39 cellular contexts compared by ENCODE assay signal in genomic region chr6:134187751-134188150, GRCh38.
"Had no signal": no experiment of that assay in that cellular context is flagged by ENCODE, and none has a peak within 500 bp of the region (broad histone marks: within the 10 kb centered on the region; RNA-seq: fewer than 3 reads in every experiment).

No MANE protein-coding gene starts in this region.

- H3K4me1 ChIP-seq: ascending aorta had no signal

- H3K9me3 Mint-ChIP-seq: activated CD4-positive, alpha-beta memory T cell treated with anti-CD3 and anti-CD28 coated beads, Interleukin-2, amount 10 ng/mL, durations not matched to agents 7 days and 5 days; activated CD4-positive, alpha-beta T cell treated with anti-CD3 and anti-CD28 coated beads, Interleukin-2, amount 10 ng/mL, durations not matched to agents 7 days and 5 days; activated naive CD4-positive, alpha-beta T cell treated with anti-CD3 and anti-CD28 coated beads, Interleukin-2, amount 10 ng/mL, durations not matched to agents 7 days and 5 days; activated naive CD4-positive, alpha-beta T cell treated with anti-CD3 and anti-CD28 coated beads, Interleukin-2, amount 50 U/mL, for 24 hours; activated naive CD8-positive, alpha-beta T cell treated with anti-CD3 and anti-CD28 coated beads, Interleukin-2, amount 50 U/mL, for 24 hours; activated T-cell treated with anti-CD3 and anti-CD28 coated beads, Interleukin-2, amount 50 U/mL, for 24 hours; activated T-cell treated with anti-CD3 and anti-CD28 coated beads, Interleukin-2, amount 50 U/mL, for 72 hours; activated T-helper 1 cell treated with anti-CD3 and anti-CD28 coated beads, Interleukin-12 subunit alpha, Interleukin-12 subunit beta, Interleukin-2, Interleukin-4 antibody, amounts not matched to agents 30 ng/mL and 10 ng/mL and 1 ng/mL, durations not matched to agents 14 hours and 24 hours and 36 hours; activated T-helper 2 cell treated with anti-CD3 and anti-CD28 coated beads, Interferon-gamma antibody, Interleukin-2, Interleukin-4, amounts not matched to agents 10 μg/mL and 5 μg/mL and 100 μg/mL, durations not matched to agents 14 hours and 24 hours and 36 hours; brain; central memory CD8-positive, alpha-beta T cell; T-helper 1 cell treated with Interleukin-12 subunit alpha and Interleukin-12 subunit beta and Interleukin-4 antibody, amounts not matched to agents 30 μg/mL and 1 μg/mL, for 36 hours; T-helper 2 cell treated with Interferon-gamma antibody and Interleukin-4, amounts not matched to agents 5 μg/mL and 100 μg/mL, for 36 hours had no signal

- H3K27me3 ChIP-seq: ascending aorta, cardiac muscle cell had no signal

- H3K9me3 ChIP-seq: ascending aorta had no signal

- H3K27ac Mint-ChIP-seq: activated CD4-positive, alpha-beta memory T cell treated with anti-CD3 and anti-CD28 coated beads, Interleukin-2, amount 10 ng/mL, durations not matched to agents 7 days and 5 days; activated CD4-positive, alpha-beta T cell treated with anti-CD3 and anti-CD28 coated beads for 36 hours; activated CD4-positive, alpha-beta T cell treated with anti-CD3 and anti-CD28 coated beads, Interleukin-2, amount 10 ng/mL, durations not matched to agents 7 days and 5 days; activated CD8-positive, alpha-beta memory T cell treated with anti-CD3 and anti-CD28 coated beads, Interleukin-2, amount 10 ng/mL, durations not matched to agents 7 days and 5 days; activated CD8-positive, alpha-beta T cell treated with anti-CD3 and anti-CD28 coated beads, Interleukin-2, amount 10 ng/mL, durations not matched to agents 7 days and 5 days; activated naive CD4-positive, alpha-beta T cell treated with anti-CD3 and anti-CD28 coated beads, Interleukin-2, amount 10 ng/mL, durations not matched to agents 7 days and 5 days; activated naive CD4-positive, alpha-beta T cell treated with anti-CD3 and anti-CD28 coated beads, Interleukin-2, amount 50 U/mL, for 24 hours; activated naive CD8-positive, alpha-beta T cell; activated naive CD8-positive, alpha-beta T cell treated with anti-CD3 and anti-CD28 coated beads, Interleukin-2, amount 10 ng/mL, durations not matched to agents 7 days and 5 days; activated naive CD8-positive, alpha-beta T cell treated with anti-CD3 and anti-CD28 coated beads, Interleukin-2, amount 50 U/mL, for 24 hours; activated T-cell treated with anti-CD3 and anti-CD28 coated beads, Interleukin-2, amount 50 U/mL, for 24 hours; activated T-cell treated with anti-CD3 and anti-CD28 coated beads, Interleukin-2, amount 50 U/mL, for 72 hours; activated T-helper 1 cell treated with anti-CD3 and anti-CD28 coated beads, Interleukin-12 subunit alpha, Interleukin-12 subunit beta, Interleukin-2, Interleukin-4 antibody, amounts not matched to agents 30 ng/mL and 10 ng/mL and 1 ng/mL, durations not matched to agents 14 hours and 24 hours and 36 hours; activated T-helper 2 cell treated with anti-CD3 and anti-CD28 coated beads, Interferon-gamma antibody, Interleukin-2, Interleukin-4, amounts not matched to agents 10 μg/mL and 5 μg/mL and 100 μg/mL, durations not matched to agents 14 hours and 24 hours and 36 hours; brain; T-helper 1 cell treated with Interleukin-12 subunit alpha and Interleukin-12 subunit beta and Interleukin-4 antibody, amounts not matched to agents 30 μg/mL and 1 μg/mL, for 36 hours; T-helper 2 cell treated with Interferon-gamma antibody and Interleukin-4, amounts not matched to agents 5 μg/mL and 100 μg/mL, for 36 hours had no signal

- H3K36me3 ChIP-seq: ascending aorta, cardiac muscle cell had no signal

- DNase-seq: activated CD4-positive, alpha-beta memory T cell treated with anti-CD3 and anti-CD28 coated beads, Interleukin-2, amount 10 ng/mL, durations not matched to agents 7 days and 5 days; activated CD4-positive, alpha-beta T cell treated with anti-CD3 and anti-CD28 coated beads for 1 hour; activated CD4-positive, alpha-beta T cell treated with anti-CD3 and anti-CD28 coated beads for 36 hours; activated CD4-positive, alpha-beta T cell treated with anti-CD3 and anti-CD28 coated beads for 48 hours; activated CD4-positive, alpha-beta T cell treated with anti-CD3 and anti-CD28 coated beads, Interleukin-2, amount 10 ng/mL, durations not matched to agents 7 days and 5 days; activated CD4-positive, alpha-beta T cell treated with anti-CD3 and anti-CD28 coated beads, Interleukin-2, amount 50 U/mL, for 48 hours; activated CD4-positive, CD25-positive, alpha-beta regulatory T cell; activated CD8-positive, alpha-beta memory T cell treated with anti-CD3 and anti-CD28 coated beads for 24 hours; activated CD8-positive, alpha-beta memory T cell treated with anti-CD3 and anti-CD28 coated beads, Interleukin-2, amount 10 ng/mL, durations not matched to agents 7 days and 5 days; activated CD8-positive, alpha-beta memory T cell treated with anti-CD3 and anti-CD28 coated beads, Interleukin-2, amount 50 U/mL, for 48 hours; activated CD8-positive, alpha-beta T cell treated with anti-CD3 and anti-CD28 coated beads, Interleukin-2, amount 10 ng/mL, durations not matched to agents 7 days and 5 days; activated effector memory CD4-positive, alpha-beta T cell treated with Interleukin-2 at 50 U/mL for 16 hours; activated gamma-delta T cell; activated naive CD4-positive, alpha-beta T cell treated with anti-CD3 and anti-CD28 coated beads, Interleukin-2, amount 10 ng/mL, durations not matched to agents 7 days and 5 days; activated naive CD4-positive, alpha-beta T cell treated with Interleukin-2 at 50 U/mL for 16 hours; activated naive CD8-positive, alpha-beta T cell treated with anti-CD3 and anti-CD28 coated beads, Interleukin-2, amount 10 ng/mL, durations not matched to agents 7 days and 5 days; activated naive CD8-positive, alpha-beta T cell treated with anti-CD3 and anti-CD28 coated beads, Interleukin-2, amount 50 U/mL, for 24 hours; activated T-cell treated with anti-CD3 and anti-CD28 coated beads, Interleukin-2, amount 50 U/mL, for 24 hours; activated T-cell treated with anti-CD3 and anti-CD28 coated beads, Interleukin-2, amount 50 U/mL, for 72 hours; amygdala; anterior cingulate cortex; SW 1271; T-helper 1 cell; T-helper 2 cell; T-helper 9 cell had no signal

- FAIRE-seq: bronchial epithelial cell, TTC549 had no signal

- H3K4me3 ChIP-seq: ascending aorta, cardiac muscle cell had no signal

- H3K4me3 Mint-ChIP-seq: activated CD4-positive, alpha-beta memory T cell treated with anti-CD3 and anti-CD28 coated beads, Interleukin-2, amount 10 ng/mL, durations not matched to agents 7 days and 5 days; activated CD4-positive, alpha-beta T cell treated with anti-CD3 and anti-CD28 coated beads for 36 hours; activated CD4-positive, alpha-beta T cell treated with anti-CD3 and anti-CD28 coated beads, Interleukin-2, amount 10 ng/mL, durations not matched to agents 7 days and 5 days; activated CD8-positive, alpha-beta memory T cell treated with anti-CD3 and anti-CD28 coated beads, Interleukin-2, amount 10 ng/mL, durations not matched to agents 7 days and 5 days; activated CD8-positive, alpha-beta T cell treated with anti-CD3 and anti-CD28 coated beads, Interleukin-2, amount 10 ng/mL, durations not matched to agents 7 days and 5 days; activated naive CD4-positive, alpha-beta T cell treated with anti-CD3 and anti-CD28 coated beads, Interleukin-2, amount 10 ng/mL, durations not matched to agents 7 days and 5 days; activated naive CD4-positive, alpha-beta T cell treated with anti-CD3 and anti-CD28 coated beads, Interleukin-2, amount 50 U/mL, for 24 hours; activated naive CD8-positive, alpha-beta T cell; activated naive CD8-positive, alpha-beta T cell treated with anti-CD3 and anti-CD28 coated beads, Interleukin-2, amount 10 ng/mL, durations not matched to agents 7 days and 5 days; activated naive CD8-positive, alpha-beta T cell treated with anti-CD3 and anti-CD28 coated beads, Interleukin-2, amount 50 U/mL, for 24 hours; activated T-cell treated with anti-CD3 and anti-CD28 coated beads, Interleukin-2, amount 50 U/mL, for 24 hours; activated T-cell treated with anti-CD3 and anti-CD28 coated beads, Interleukin-2, amount 50 U/mL, for 72 hours; activated T-helper 1 cell treated with anti-CD3 and anti-CD28 coated beads, Interleukin-12 subunit alpha, Interleukin-12 subunit beta, Interleukin-2, Interleukin-4 antibody, amounts not matched to agents 30 ng/mL and 10 ng/mL and 1 ng/mL, durations not matched to agents 14 hours and 24 hours and 36 hours; brain; central memory CD8-positive, alpha-beta T cell; T-helper 1 cell treated with Interleukin-12 subunit alpha and Interleukin-12 subunit beta and Interleukin-4 antibody, amounts not matched to agents 30 μg/mL and 1 μg/mL, for 36 hours; T-helper 2 cell treated with Interferon-gamma antibody and Interleukin-4, amounts not matched to agents 5 μg/mL and 100 μg/mL, for 36 hours had no signal

- H3K27ac ChIP-seq: ascending aorta, cardiac muscle cell, VCaP had no signal

- H3K36me3 Mint-ChIP-seq: activated CD8-positive, alpha-beta memory T cell treated with anti-CD3 and anti-CD28 coated beads, Interleukin-2, amount 10 ng/mL, durations not matched to agents 7 days and 5 days; activated naive CD4-positive, alpha-beta T cell treated with anti-CD3 and anti-CD28 coated beads, Interleukin-2, amount 10 ng/mL, durations not matched to agents 7 days and 5 days; activated naive CD4-positive, alpha-beta T cell treated with anti-CD3 and anti-CD28 coated beads, Interleukin-2, amount 50 U/mL, for 24 hours; activated naive CD8-positive, alpha-beta T cell; brain had no signal

- H3K4me1 Mint-ChIP-seq: activated CD4-positive, alpha-beta T cell treated with anti-CD3 and anti-CD28 coated beads for 36 hours; activated naive CD8-positive, alpha-beta T cell treated with anti-CD3 and anti-CD28 coated beads, Interleukin-2, amount 50 U/mL, for 24 hours; central memory CD8-positive, alpha-beta T cell had no signal

- ATAC-seq: activated CD4-positive, alpha-beta T cell treated with anti-CD3 and anti-CD28 coated beads for 36 hours; activated CD4-positive, CD25-positive, alpha-beta regulatory T cell treated with anti-CD3 and anti-CD28 coated beads, Interleukin-2, amount 50 U/mL, for 24 hours; activated CD8-positive, alpha-beta memory T cell treated with anti-CD3 and anti-CD28 coated beads, Interleukin-2, amount 10 ng/mL, durations not matched to agents 7 days and 5 days; activated CD8-positive, alpha-beta T cell treated with anti-CD3 and anti-CD28 coated beads, Interleukin-2, amount 10 ng/mL, durations not matched to agents 7 days and 5 days; activated naive CD8-positive, alpha-beta T cell treated with anti-CD3 and anti-CD28 coated beads, Interleukin-2, amount 50 U/mL, for 24 hours; activated T-cell treated with anti-CD3 and anti-CD28 coated beads, Interleukin-2, amount 50 U/mL, for 72 hours had no signal

- H3K27me3 Mint-ChIP-seq: activated CD4-positive, alpha-beta memory T cell treated with anti-CD3 and anti-CD28 coated beads, Interleukin-2, amount 10 ng/mL, durations not matched to agents 7 days and 5 days; activated CD4-positive, alpha-beta T cell treated with anti-CD3 and anti-CD28 coated beads for 36 hours; activated CD4-positive, alpha-beta T cell treated with anti-CD3 and anti-CD28 coated beads, Interleukin-2, amount 10 ng/mL, durations not matched to agents 7 days and 5 days; activated CD8-positive, alpha-beta memory T cell treated with anti-CD3 and anti-CD28 coated beads, Interleukin-2, amount 10 ng/mL, durations not matched to agents 7 days and 5 days; activated naive CD4-positive, alpha-beta T cell treated with anti-CD3 and anti-CD28 coated beads, Interleukin-2, amount 10 ng/mL, durations not matched to agents 7 days and 5 days; activated naive CD4-positive, alpha-beta T cell treated with anti-CD3 and anti-CD28 coated beads, Interleukin-2, amount 50 U/mL, for 24 hours; activated naive CD8-positive, alpha-beta T cell; activated naive CD8-positive, alpha-beta T cell treated with anti-CD3 and anti-CD28 coated beads, Interleukin-2, amount 10 ng/mL, durations not matched to agents 7 days and 5 days; activated naive CD8-positive, alpha-beta T cell treated with anti-CD3 and anti-CD28 coated beads, Interleukin-2, amount 50 U/mL, for 24 hours; activated T-cell treated with anti-CD3 and anti-CD28 coated beads, Interleukin-2, amount 50 U/mL, for 24 hours; central memory CD8-positive, alpha-beta T cell had no signal
